ENCODE assay signal across 11 cellular contexts in genomic region chr22:23686416-23687024, GRCh38. TPM values are rescaled to one million over a fixed set of nuclear protein-coding genes. Genes with fewer than 3 reads are reported as not detected.
"Had no signal": no experiment of that assay in that cellular context is flagged by ENCODE, and none has a peak within 500 bp of the region (broad histone marks: within the 10 kb centered on the region; RNA-seq: fewer than 3 reads in every experiment).

No MANE protein-coding gene starts in this region.

- H3K27me3 ChIP-seq: dorsolateral prefrontal cortex, SJCRH30, tibial nerve had no signal

- H3K4me3 ChIP-seq: dorsolateral prefrontal cortex, SJCRH30, tibial nerve had no signal

- ATAC-seq: esophagus mucosa, natural killer cell had no signal

- H3K9me3 ChIP-seq: SJCRH30, tibial nerve had no signal

- DNase-seq: activated CD4-positive, alpha-beta memory T cell treated with anti-CD3 and anti-CD28 coated beads for 36 hours; foreskin fibroblast; islet precursor cell; natural killer cell; SJCRH30; small intestine; T-helper 9 cell had no signal

- H3K27ac ChIP-seq: SJCRH30, tibial nerve had no signal

RNA-seq across cellular contexts. Expression of gene RGL4, which starts 4.3 kb away (rescaled TPM):
- total RNA-seq: esophagus mucosa, renal cortical epithelial cell, SJCRH30, tibial nerve had no signal

RNA-seq across cellular contexts. Expression of gene DRICH1, which starts 54.4 kb away (rescaled TPM):
- total RNA-seq: SJCRH30 had no signal
